In the genomic region with DNA sequence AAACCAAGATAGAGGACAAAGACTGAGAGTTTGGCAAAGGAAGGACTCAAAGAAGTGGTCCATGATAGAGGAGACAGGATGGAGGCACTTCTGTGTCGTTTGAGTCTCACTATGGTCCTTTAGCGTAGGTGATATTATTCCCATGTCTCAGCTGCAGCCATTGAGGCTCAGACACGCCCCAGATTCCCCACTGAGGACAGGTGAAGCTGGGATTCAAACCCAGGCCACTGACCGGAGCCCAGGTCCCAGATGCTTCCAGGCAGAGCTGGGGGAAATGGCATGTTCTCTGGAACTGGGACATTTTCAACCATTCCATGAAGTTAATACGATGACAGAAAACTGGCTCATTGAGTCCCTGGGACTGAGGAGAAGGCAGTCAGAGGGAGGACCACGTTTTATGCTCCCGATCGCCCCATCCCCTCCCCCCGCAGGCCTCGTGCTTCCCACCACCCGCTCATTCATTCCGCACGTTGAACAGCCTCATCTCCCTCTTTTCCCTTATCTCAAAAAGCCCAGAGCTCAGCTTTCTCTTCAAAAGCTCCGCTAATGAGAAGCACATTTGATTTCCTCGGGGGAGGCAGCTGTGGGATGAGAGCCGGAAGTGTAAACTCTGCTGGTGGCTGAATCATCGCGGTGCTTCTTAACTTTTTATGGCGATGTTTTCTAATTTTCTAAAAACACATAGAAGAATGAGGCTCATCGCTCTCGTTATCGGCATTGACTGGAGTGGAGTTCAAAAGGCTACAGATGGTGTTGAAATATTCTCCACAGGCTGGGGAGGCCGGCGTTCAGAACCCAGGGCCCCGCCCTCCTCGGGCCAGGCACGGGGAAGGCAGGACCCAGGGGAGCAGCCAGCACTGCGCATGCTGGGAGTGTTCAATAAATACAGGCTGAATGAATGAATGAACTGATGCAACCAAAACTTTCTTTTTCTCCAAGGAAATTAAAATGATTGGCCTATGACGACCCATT, we compare ENCODE assay signal across 8 cellular contexts.
DNase-seq lines count a peak whose midpoint lies in the region; ATAC-seq and TF ChIP-seq lines count a peak whose summit lies in the region.

No MANE protein-coding gene starts in this region.

- H3K36me3 ChIP-seq in CD4-positive, CD25-positive, alpha-beta regulatory T cell (ENCODE audit: control insufficient read depth, insufficient read depth, low read length) = no peaks in the 10 kb centered on the region
- H3K36me3 ChIP-seq in neutrophil (no peaks in the 10 kb centered on the region), vagina (no peaks in the 10 kb centered on the region)

- H3K27me3 Mint-ChIP-seq in CD4-positive, CD25-positive, alpha-beta regulatory T cell = peaks cover 11% of the 10 kb centered on the region
- peaks cover 1% of the 10 kb centered on the region for H3K27me3 Mint-ChIP-seq in activated CD4-positive, alpha-beta memory T cell treated with anti-CD3 and anti-CD28 coated beads for 36 hours

- peaks cover 5% of the 10 kb centered on the region for H3K4me1 ChIP-seq in CD4-positive, CD25-positive, alpha-beta regulatory T cell (ENCODE audit: control insufficient read depth, insufficient read depth, low read length, poor library complexity, severe bottlenecking)
- H3K4me1 ChIP-seq in neutrophil (ENCODE audit: control insufficient read depth in 1 of 2, insufficient read depth in 1 of 2, low read depth in 1 of 2, low read length in 1 of 2) (no peaks in the 10 kb centered on the region), vagina (peaks cover 18% of the 10 kb centered on the region)

- DNase-seq in CD4-positive, CD25-positive, alpha-beta regulatory T cell = peak in 2 of 3 donors; percentile 8 to 42
- DNase-seq in NCI-H146 treated with DMSO at 0.1 percent for 48 hours (lab: John Stamatoyannopoulos, UW; ENCODE audit: unreplicated experiment) (peak; percentile 60), fibroblast of pulmonary artery (ENCODE audit: low read depth) (peak; percentile 67), vagina (ENCODE audit: extremely low spot score in 2 of 2) (no peak)
- DNase-seq in activated CD4-positive, alpha-beta memory T cell treated with anti-CD3 and anti-CD28 coated beads for 36 hours = peak; percentile 53

- CTCF ChIA-PET in activated CD4-positive, alpha-beta memory T cell treated with anti-CD3 and anti-CD28 coated beads for 36 hours (lab: Charles Lee) = interaction anchor here (0.9 to 1.8 kb wide), 2 partner anchors 10 to 34 kb away, joined by 3 to 8 read pairs; no protein-coding TSS in a partner anchor

- TF ChIP-seq POLR2A in vagina (IDR thresholded peaks at IDR 0.05) = no peak

- H3K36me3 Mint-ChIP-seq in CD4-positive, CD25-positive, alpha-beta regulatory T cell = no peaks in the 10 kb centered on the region
- peaks cover 2% of the 10 kb centered on the region for H3K36me3 Mint-ChIP-seq in activated CD4-positive, alpha-beta memory T cell treated with anti-CD3 and anti-CD28 coated beads for 36 hours

- H3K27ac ChIP-seq in CD4-positive, CD25-positive, alpha-beta regulatory T cell (ENCODE audit: insufficient read depth, low read length, poor library complexity, severe bottlenecking) = no peak overlapping the region
- H3K27ac ChIP-seq in neutrophil (no peak overlapping the region), vagina (peak overlapping the region; percentile 16)

- H3K9me3 ChIP-seq in CD4-positive, CD25-positive, alpha-beta regulatory T cell (ENCODE audit: control insufficient read depth in 2 of 2, low read length in 2 of 2) = peaks cover 0 to 3% of the 10 kb centered on the region in 2 experiments
- H3K9me3 ChIP-seq in neutrophil = no peaks in the 10 kb centered on the region
- no peaks in the 10 kb centered on the region for H3K9me3 ChIP-seq in vagina

- peaks cover 0 to 13% (median 2%) of the 10 kb centered on the region in 4 donors for H3K4me1 Mint-ChIP-seq in CD4-positive, CD25-positive, alpha-beta regulatory T cell
- H3K4me1 Mint-ChIP-seq in activated CD4-positive, alpha-beta memory T cell treated with anti-CD3 and anti-CD28 coated beads for 36 hours (ENCODE audit: low read depth) = peaks cover 11% of the 10 kb centered on the region

- peak; percentile 50 to 59 for ATAC-seq in CD4-positive, CD25-positive, alpha-beta regulatory T cell (ENCODE audit: low read depth in 2 of 2)
- ATAC-seq in GM21528 (IDR thresholded peaks at IDR 0.05; ENCODE audit: low FRiP score, unreplicated experiment) (peak; percentile 70), HG02763 (IDR thresholded peaks at IDR 0.05; ENCODE audit: unreplicated experiment) (no peak)

- H3K9me3 Mint-ChIP-seq in CD4-positive, CD25-positive, alpha-beta regulatory T cell = peaks cover 0 to 10% (median 0%) of the 10 kb centered on the region in 7 donors
- peaks cover 12% of the 10 kb centered on the region for H3K9me3 Mint-ChIP-seq in activated CD4-positive, alpha-beta memory T cell treated with anti-CD3 and anti-CD28 coated beads for 36 hours

- intact Hi-C loops in activated CD4-positive, alpha-beta memory T cell treated with anti-CD3 and anti-CD28 coated beads for 36 hours (cut with micrococcal nuclease) = no loop called here
- intact Hi-C loops in vagina (cut with DNase I) = no loop called here

- peaks cover 3% of the 10 kb centered on the region for H3K27me3 ChIP-seq in CD4-positive, CD25-positive, alpha-beta regulatory T cell (ENCODE audit: control insufficient read depth, insufficient read depth, low read length)
- H3K27me3 ChIP-seq in neutrophil (peaks cover 26% of the 10 kb centered on the region), vagina (no peaks in the 10 kb centered on the region)

- H3K4me3 ChIP-seq in CD4-positive, CD25-positive, alpha-beta regulatory T cell (ENCODE audit: low read depth, low read length) = peak overlapping the region; percentile 78
- H3K4me3 ChIP-seq in fibroblast of pulmonary artery (replicated peaks; ENCODE audit: low read depth, low read length) = peak overlapping the region; percentile 45
- H3K4me3 ChIP-seq in neutrophil (ENCODE audit: low read depth in 1 of 2, low read length in 1 of 2) = peak overlapping the region; percentile 26 to 42
- H3K4me3 ChIP-seq in vagina = peak overlapping the region; percentile 30 to 37

- POLR2A ChIA-PET in activated CD4-positive, alpha-beta memory T cell treated with anti-CD3 and anti-CD28 coated beads for 36 hours (lab: Charles Lee) = no interaction called here

- TF ChIP-seq CTCF in fibroblast of pulmonary artery (IDR thresholded peaks at IDR 0.05; ENCODE audit: low read length, missing control alignments) (no peak), neutrophil (IDR thresholded peaks at IDR 0.05) (no peak), vagina (IDR thresholded peaks at IDR 0.05) (no peak)

- peak overlapping the region in 2 of 3 donors; percentile 14 to 67 for H3K27ac Mint-ChIP-seq in CD4-positive, CD25-positive, alpha-beta regulatory T cell
- no peak overlapping the region for H3K27ac Mint-ChIP-seq in activated CD4-positive, alpha-beta memory T cell treated with anti-CD3 and anti-CD28 coated beads for 36 hours

- peak overlapping the region; percentile 15 to 89 (median 82) for H3K4me3 Mint-ChIP-seq in CD4-positive, CD25-positive, alpha-beta regulatory T cell
- H3K4me3 Mint-ChIP-seq in activated CD4-positive, alpha-beta memory T cell treated with anti-CD3 and anti-CD28 coated beads for 36 hours = peak overlapping the region; percentile 68

Comparison
In these comparisons a context has a peak if more than half of its experiments do, and no peak if none do; other contexts are left out.
1. DNase-seq: peak in CD4-positive, CD25-positive, alpha-beta regulatory T cell (2 of 3), NCI-H146 treated with DMSO at 0.1 percent for 48 hours (single experiment), activated CD4-positive, alpha-beta memory T cell treated with anti-CD3 and anti-CD28 coated beads for 36 hours (single experiment) and fibroblast of pulmonary artery (single experiment); none in vagina (0 of 2).
2. Peak in every context shown above with its lines, with median percentiles within 50 percentile points of each other: H3K4me3 ChIP-seq.